Comparison of ENCODE assay signal across 28 cellular contexts in the genomic region with DNA sequence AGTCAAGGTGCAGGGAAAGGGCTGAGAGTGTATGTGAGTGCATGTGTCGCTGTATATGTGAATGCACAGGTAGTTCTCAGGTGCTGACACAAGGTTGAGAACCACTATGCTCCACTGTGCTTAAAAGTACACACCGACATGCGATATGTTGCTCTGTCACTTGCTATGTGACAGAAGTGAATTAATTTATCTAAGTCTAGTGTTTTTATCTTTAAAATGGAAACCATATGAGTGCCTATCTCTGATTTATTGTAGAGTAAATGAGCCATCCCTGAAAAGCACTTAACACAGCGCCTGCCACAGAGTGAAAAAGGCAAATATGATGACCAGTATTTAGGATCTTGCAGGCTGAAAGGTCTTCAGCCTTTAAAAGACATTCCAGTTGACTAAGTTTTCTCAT. TPM values are rescaled to one million over a fixed set of nuclear protein-coding genes. Genes with fewer than 3 reads are reported as not detected.
DNase-seq lines count a peak whose midpoint lies in the region; ATAC-seq, FAIRE-seq and TF ChIP-seq lines count a peak whose summit lies in the region.
"Had no signal": no experiment of that assay in that cellular context is flagged by ENCODE, and none has a peak within 500 bp of the region (broad histone marks: within the 10 kb centered on the region; RNA-seq: fewer than 3 reads in every experiment).

No MANE protein-coding gene starts in this region.

- H3K4me3 ChIP-seq in A549 (no peak overlapping the region), ACC112 (ENCODE audit: low read depth, low read length) (peak overlapping the region; percentile 18)
- H3K4me3 ChIP-seq: BLaER1, GM12878 had no signal

- 0 out of 2 replicates have a peak, but pooled peaks cover 4% of the 10 kb centered on the region for H3K36me3 ChIP-seq in ACC112 (ENCODE audit: insufficient read depth, low read length)
- H3K36me3 ChIP-seq: BE2C had no signal

- no peak for TF ChIP-seq CTCF in A549 (IDR thresholded peaks at IDR 0.05)

- no peak for TF ChIP-seq RAD21 in A549 (conservative IDR thresholded peaks at IDR 0.05 in 1 of 2, IDR thresholded peaks at IDR 0.05 in 1 of 2)

- POLR2A ChIA-PET in A549 (lab: Yijun Ruan, JAX) = no interaction called here
- POLR2A ChIA-PET in activated CD4-positive, alpha-beta T cell treated with anti-CD3 and anti-CD28 coated beads for 36 hours (lab: Charles Lee) = no interaction called here

- H2AFZ ChIP-seq in ACC112 (ENCODE audit: low read length, unreplicated experiment) = no peak overlapping the region

- no peaks in the 10 kb centered on the region for H3K27me3 ChIP-seq in ACC112 (ENCODE audit: insufficient read depth, low read length)
- H3K27me3 ChIP-seq: BE2C, BLaER1 had no signal

- DNase-seq in A549 (ENCODE audit: low read depth in 1 of 2, low spot score in 1 of 2) = no peak
- DNase-seq in DMS79 treated with DMSO at 0.1 percent for 48 hours (lab: John Stamatoyannopoulos, UW) = peak; percentile 55
- peak; percentile 63 for DNase-seq in NCI-H187 treated with DMSO at 0.1 percent for 48 hours (lab: John Stamatoyannopoulos, UW)
- no peak for DNase-seq in RKO (ENCODE audit: low spot score)
- DNase-seq in activated CD4-positive, alpha-beta T cell treated with anti-CD3 and anti-CD28 coated beads for 36 hours = no peak
- DNase-seq: 8988T; ACHN; BE2C; C1 segment of cervical spinal cord; CD4-positive, alpha-beta memory T cell; CD4-positive, CD25-positive, alpha-beta regulatory T cell; CD8-positive, alpha-beta memory T cell; COR-L47; DMS 273 treated with DMSO at 0.1 percent for 48 hours; DMS153; DMS53; DND-41; EL; GDM1 had no signal

- no peaks in the 10 kb centered on the region for H3K27me3 Mint-ChIP-seq in activated CD4-positive, alpha-beta T cell treated with anti-CD3 and anti-CD28 coated beads for 36 hours
- H3K27me3 Mint-ChIP-seq: CD4-positive, alpha-beta memory T cell; CD4-positive, CD25-positive, alpha-beta regulatory T cell; CD8-positive, alpha-beta memory T cell had no signal

- intact Hi-C loops in activated CD4-positive, alpha-beta T cell treated with anti-CD3 and anti-CD28 coated beads for 36 hours (cut with DNase I, micrococcal nuclease) = loop anchor here in 1 of 2 experiments (10.0 kb wide), 1 partner anchor 1243 kb away; a partner anchor contains a TSS

- CTCF ChIA-PET in A549 (lab: Yijun Ruan, JAX) = interaction anchor here (0.9 to 1.8 kb wide), 2 partner anchors 10 to 120 kb away, joined by 3 to 6 read pairs; no protein-coding TSS in a partner anchor
- CTCF ChIA-PET in activated CD4-positive, alpha-beta T cell treated with anti-CD3 and anti-CD28 coated beads for 36 hours (lab: Charles Lee) = no interaction called here

- no peak for TF ChIP-seq POLR2A in A549 (IDR thresholded peaks at IDR 0.05; ENCODE audit: low read length)

- H3K9me3 ChIP-seq in A549 = no peaks in the 10 kb centered on the region
- H3K9me3 ChIP-seq: BE2C, BLaER1 had no signal

- no peaks in the 10 kb centered on the region for H3K9me3 Mint-ChIP-seq in activated CD4-positive, alpha-beta T cell treated with anti-CD3 and anti-CD28 coated beads for 36 hours (ENCODE audit: low read depth)
- H3K9me3 Mint-ChIP-seq: CD14-positive monocyte; CD4-positive, alpha-beta memory T cell; CD4-positive, CD25-positive, alpha-beta regulatory T cell; CD8-positive, alpha-beta memory T cell had no signal

- peak; percentile 61 for FAIRE-seq in A549 (lab: Jason Lieb, UNC)
- FAIRE-seq: A204.1, GM12878, GM12892, GM18507 had no signal

- no peak overlapping the region for H3K4me3 Mint-ChIP-seq in activated CD4-positive, alpha-beta T cell treated with anti-CD3 and anti-CD28 coated beads for 36 hours
- H3K4me3 Mint-ChIP-seq: CD14-positive monocyte had no signal

- TF ChIP-seq EP300 in A549 (IDR thresholded peaks at IDR 0.05) = no peak

- peaks cover 9% of the 10 kb centered on the region for H3K4me1 Mint-ChIP-seq in activated CD4-positive, alpha-beta T cell treated with anti-CD3 and anti-CD28 coated beads for 36 hours

- peaks cover 35% of the 10 kb centered on the region for H3K79me2 ChIP-seq in ACC112 (ENCODE audit: control insufficient read depth, insufficient read depth, low read length, unreplicated experiment)

- H3K4me1 ChIP-seq in A549 = peaks cover 9% of the 10 kb centered on the region
- H3K4me1 ChIP-seq in ACC112 (ENCODE audit: control insufficient read depth, insufficient read depth, low read length, unreplicated experiment) = peaks cover 27% of the 10 kb centered on the region
- H3K4me1 ChIP-seq: BE2C had no signal

- H3K27ac ChIP-seq in A549 (no peak overlapping the region), ACC112 (ENCODE audit: low read depth, low read length) (no peak overlapping the region)
- H3K27ac ChIP-seq: BLaER1 had no signal

- no peaks in the 10 kb centered on the region for H3K36me3 Mint-ChIP-seq in activated CD4-positive, alpha-beta T cell treated with anti-CD3 and anti-CD28 coated beads for 36 hours (ENCODE audit: low read depth)

- ATAC-seq in A549 (no peak), HG03439 (IDR thresholded peaks at IDR 0.05; ENCODE audit: unreplicated experiment) (no peak), GM21528 (IDR thresholded peaks at IDR 0.05; ENCODE audit: low FRiP score, unreplicated experiment) (no peak)
- no peak for ATAC-seq in activated CD4-positive, alpha-beta T cell treated with anti-CD3 and anti-CD28 coated beads for 36 hours
- ATAC-seq: GM12878 had no signal

- no peak overlapping the region for H3K27ac Mint-ChIP-seq in activated CD4-positive, alpha-beta T cell treated with anti-CD3 and anti-CD28 coated beads for 36 hours
- H3K27ac Mint-ChIP-seq: CD14-positive monocyte; CD4-positive, alpha-beta memory T cell; CD4-positive, CD25-positive, alpha-beta regulatory T cell had no signal

- WGBS in A549 (ENCODE audit: missing lambda C conversion rate) = 96% methylated on average over 4 of the region's 4 CpGs

- H3K4me2 ChIP-seq in A549 = no peak overlapping the region
- H3K4me2 ChIP-seq: BLaER1 had no signal

TF ChIP-seq in A549, 52 proteins besides CTCF, POLR2A, EP300 and RAD21:
- TF ChIP-seq HEYL (CRISPR knock-in tag; IDR thresholded peaks at IDR 0.05) (no peak), JUNB (IDR thresholded peaks at IDR 0.05) (no peak), BHLHE40 (IDR thresholded peaks at IDR 0.05; ENCODE audit: low read depth, low read length) (no peak), HOXA7 (CRISPR knock-in tag; IDR thresholded peaks at IDR 0.05) (no peak), FOSL2 (IDR thresholded peaks at IDR 0.05) (no peak), FOSL2 (CRISPR knock-in tag; IDR thresholded peaks at IDR 0.05) (no peak), CHD4 (IDR thresholded peaks at IDR 0.05; ENCODE audit: borderline replicate concordance) (no peak)
- TF ChIP-seq, protein P1, sequence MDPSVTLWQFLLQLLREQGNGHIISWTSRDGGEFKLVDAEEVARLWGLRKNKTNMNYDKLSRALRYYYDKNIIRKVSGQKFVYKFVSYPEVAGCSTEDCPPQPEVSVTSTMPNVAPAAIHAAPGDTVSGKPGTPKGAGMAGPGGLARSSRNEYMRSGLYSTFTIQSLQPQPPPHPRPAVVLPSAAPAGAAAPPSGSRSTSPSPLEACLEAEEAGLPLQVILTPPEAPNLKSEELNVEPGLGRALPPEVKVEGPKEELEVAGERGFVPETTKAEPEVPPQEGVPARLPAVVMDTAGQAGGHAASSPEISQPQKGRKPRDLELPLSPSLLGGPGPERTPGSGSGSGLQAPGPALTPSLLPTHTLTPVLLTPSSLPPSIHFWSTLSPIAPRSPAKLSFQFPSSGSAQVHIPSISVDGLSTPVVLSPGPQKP (IDR thresholded peaks at IDR 0.05; ENCODE audit: low read depth, low read length) = no peak

RNA-seq across cellular contexts. Expression of a gene that starts 4.9 kb away (rescaled TPM):
- 73.0 and 83.9 TPM in 2 replicates for polyA plus RNA-seq in A549 (2011; rRNA removed)
- polyA plus RNA-seq in A549 (2012; cell fraction: cytosol; rRNA removed) = 22.5 and 28.4 TPM in 2 replicates
- polyA plus RNA-seq in A549 (2012; cell fraction: nucleus; rRNA removed) = 25.8 and 35.9 TPM in 2 replicates
- 29.1 to 36.0 TPM (median 32.8 TPM) in 3 replicates for polyA plus RNA-seq in A549 (2017; fragmentation: RNase III; extraction: RNeasy Plus Mini Kit Qiagen cat#74134 plus additional on column Dnase treatment)
- 112 and 123 TPM in 2 replicates for polyA minus RNA-seq in A549 (2011; rRNA and poly(A)+ RNA removed)
- total RNA-seq in activated CD4-positive, alpha-beta T cell treated with anti-CD3 and anti-CD28 coated beads for 36 hours = 10 to 100 TPM; 13.6 to 15.5 TPM

Comparison
In these comparisons a context has a peak if more than half of its experiments do, and no peak if none do; other contexts are left out.
1. DNase-seq: peak in DMS79 treated with DMSO at 0.1 percent for 48 hours (single experiment) and NCI-H187 treated with DMSO at 0.1 percent for 48 hours (single experiment); none in A549 (0 of 2), RKO (single experiment) and activated CD4-positive, alpha-beta T cell treated with anti-CD3 and anti-CD28 coated beads for 36 hours (single experiment).